In genomic region chr9:4297795-4298254, GRCh38 we compare ENCODE assay signal across 8 cellular contexts. TPM values are rescaled to one million over a fixed set of nuclear protein-coding genes. Genes with fewer than 3 reads are reported as not detected.
DNase-seq lines count a peak whose midpoint lies in the region; ATAC-seq and TF ChIP-seq lines count a peak whose summit lies in the region.

No MANE protein-coding gene starts in this region.

- H3K36me3 ChIP-seq in SK-N-MC (ENCODE audit: insufficient read depth, low read length), result no peaks in the 10 kb centered on the region
- no peaks in the 10 kb centered on the region for H3K36me3 ChIP-seq in ascending aorta
- no peaks in the 10 kb centered on the region for H3K36me3 ChIP-seq in right atrium auricular region
- no peaks in the 10 kb centered on the region for H3K36me3 ChIP-seq in prostate gland

- WGBS in prostate gland, result under 1% methylated on average over 55 of the region's 58 CpGs

- H3K27me3 ChIP-seq in ascending aorta (no peaks in the 10 kb centered on the region), right atrium auricular region (no peaks in the 10 kb centered on the region), prostate gland (replicated peaks; ENCODE audit: insufficient read depth) (no peaks in the 10 kb centered on the region)

- no peak for TF ChIP-seq CTCF in AG09309 (IDR thresholded peaks at IDR 0.05; ENCODE audit: control insufficient read depth, insufficient read depth, low read depth, low read length, missing control alignments)
- no peak for TF ChIP-seq CTCF in ascending aorta (IDR thresholded peaks at IDR 0.05)
- TF ChIP-seq CTCF in right atrium auricular region (IDR thresholded peaks at IDR 0.05), result no peak
- no peak for TF ChIP-seq CTCF in prostate gland (IDR thresholded peaks at IDR 0.05)

- peak; percentile 38 for ATAC-seq in GM18868 (IDR thresholded peaks at IDR 0.05; ENCODE audit: unreplicated experiment)
- ATAC-seq in HG03342 (IDR thresholded peaks at IDR 0.05; ENCODE audit: unreplicated experiment), result peak; percentile 34

- H3K4me3 ChIP-seq in AG09309 (ENCODE audit: control insufficient read depth, low read depth, low read length) (peak overlapping the region; percentile 78), SK-N-MC (peak overlapping the region; percentile 76), ascending aorta (peak overlapping the region; percentile 68 to 77), right atrium auricular region (peak overlapping the region; percentile 66 to 79), prostate gland (peak overlapping the region; percentile 67)

- H3K4me1 ChIP-seq in ascending aorta (peaks cover 9 to 23% of the 10 kb centered on the region in 2 donors), right atrium auricular region (peaks cover 0 to 18% of the 10 kb centered on the region in 2 donors), prostate gland (replicated peaks) (no peaks in the 10 kb centered on the region)

- H3K9me3 ChIP-seq in SK-N-MC (ENCODE audit: low read depth, low read length) (no peaks in the 10 kb centered on the region), ascending aorta (no peaks in the 10 kb centered on the region), right atrium auricular region (no peaks in the 10 kb centered on the region), prostate gland (no peaks in the 10 kb centered on the region)

- peak; percentile 8 for TF ChIP-seq POLR2A in prostate gland (IDR thresholded peaks at IDR 0.05)

- H3K27ac ChIP-seq in SK-N-MC, result no peak overlapping the region
- peak overlapping the region; percentile 97 to 99 for H3K27ac ChIP-seq in ascending aorta
- peak overlapping the region; percentile 88 to 95 for H3K27ac ChIP-seq in right atrium auricular region
- H3K27ac ChIP-seq in prostate gland, result peak overlapping the region; percentile 83 to 89

- intact Hi-C loops in ascending aorta (cut with DNase I) (loop anchor here (5.0 to 10.0 kb wide), 5 partner anchors 206 to 1927 kb away; partner anchors contain the start of genes CDC37L1 and VLDLR), prostate gland (cut with DNase I) (loop anchor here (5.0 to 10.0 kb wide), 4 partner anchors 71 to 343 kb away; no protein-coding TSS in a partner anchor)

- no peak for DNase-seq in AG09309 (ENCODE audit: low read depth)
- DNase-seq in SK-N-MC (ENCODE audit: low read depth, low spot score), result no peak
- DNase-seq in ascending aorta (ENCODE audit: low spot score in 2 of 2), result peak; percentile 19 to 88
- DNase-seq in right atrium auricular region (ENCODE audit: low spot score), result peak; percentile 73
- DNase-seq in prostate gland (ENCODE audit: low spot score), result peak; percentile 49
- no peak for DNase-seq in T-helper 9 cell

- H3K9ac ChIP-seq in SK-N-MC (ENCODE audit: insufficient read length), result peak overlapping the region; percentile 57

RNA-seq across cellular contexts. Expression of gene GLIS3, which starts 2.0 kb away (rescaled TPM):
- 11.9 TPM for total RNA-seq in ascending aorta
- 1 to 10 TPM; 2.5 to 5.4 TPM for total RNA-seq in right atrium auricular region
- 10 to 100 TPM; 15.2 to 16.9 TPM for total RNA-seq in prostate gland

Comparison
In these comparisons a context has a peak if more than half of its experiments do, and no peak if none do; other contexts are left out.
1. DNase-seq: peak in ascending aorta (2 of 2), right atrium auricular region (single experiment) and prostate gland (single experiment); none in AG09309 (single experiment), SK-N-MC (single experiment) and T-helper 9 cell (single experiment).
2. Peak in every context shown above with its lines, with median percentiles within 50 percentile points of each other: H3K4me3 ChIP-seq.